13 cellular contexts compared by ENCODE assay signal in the genomic region with DNA sequence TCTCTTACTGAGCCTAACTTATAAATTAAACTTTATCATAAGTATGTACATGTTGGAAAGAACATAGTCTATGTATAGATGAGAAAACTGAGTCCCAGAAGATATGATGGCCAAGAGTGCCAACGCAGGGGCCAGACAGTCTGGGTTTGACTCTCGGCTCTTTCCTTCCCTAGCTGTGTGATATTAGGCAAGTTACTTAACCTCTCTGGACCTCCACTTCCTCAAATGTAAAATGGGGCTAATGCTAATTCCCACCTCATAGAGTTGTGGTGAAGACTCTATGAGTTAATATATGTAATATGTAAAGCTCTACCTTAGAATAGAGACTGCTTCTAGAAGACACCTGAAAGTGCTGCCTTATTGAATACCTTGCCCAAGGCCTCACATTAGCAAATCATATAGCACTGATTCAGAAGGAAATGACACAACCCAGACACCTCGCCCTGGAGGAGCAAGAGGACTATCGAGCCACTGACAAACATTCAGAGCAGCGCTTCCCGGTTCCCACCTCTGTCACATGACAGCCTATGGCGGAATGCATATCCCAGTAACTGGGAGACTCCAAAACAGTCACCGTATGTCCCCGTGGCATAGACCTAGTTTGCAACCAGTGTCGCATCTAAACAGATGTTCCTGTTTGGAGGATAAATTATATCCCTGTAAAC. TPM values are rescaled to one million over a fixed set of nuclear protein-coding genes. Genes with fewer than 3 reads are reported as not detected.
A peak's percentile ranks its signal among the peaks of the same experiment; 100 is the strongest.
DNase-seq lines count a peak whose midpoint lies in the region; ATAC-seq and TF ChIP-seq lines count a peak whose summit lies in the region.
"Had no signal": no experiment of that assay in that cellular context is flagged by ENCODE, and none has a peak within 500 bp of the region (broad histone marks: within the 10 kb centered on the region; RNA-seq: fewer than 3 reads in every experiment).

No MANE protein-coding gene starts in this region.

- in situ Hi-C loops in SK-MEL-5 (cut with HindIII; ENCODE audit: low pct_unique_long_range_greater_than_20kb, low sequenced_read_pairs) (no loop called here), GM13977 (cut with MboI; ENCODE audit: low pct_unique_long_range_greater_than_20kb, low sequenced_read_pairs, unreplicated experiment) (loop anchor here (10.0 to 25.0 kb wide), 2 partner anchors 54 to 357 kb away; no protein-coding TSS in a partner anchor)

- ATAC-seq in activated CD4-positive, alpha-beta T cell treated with anti-CD3 and anti-CD28 coated beads for 36 hours, result peak; percentile 14
- ATAC-seq in HG02642 (IDR thresholded peaks at IDR 0.05; ENCODE audit: poor library complexity, unreplicated experiment), result peak; percentile 53
- ATAC-seq in natural killer cell, result peak; percentile 7 to 79 (median 64)

- no peak overlapping the region for H3K4me3 Mint-ChIP-seq in activated CD4-positive, alpha-beta T cell treated with anti-CD3 and anti-CD28 coated beads for 36 hours
- H3K4me3 Mint-ChIP-seq in natural killer cell, result no peak overlapping the region
- H3K4me3 Mint-ChIP-seq: T-helper 17 cell had no signal

- CTCF ChIA-PET in activated CD4-positive, alpha-beta T cell treated with anti-CD3 and anti-CD28 coated beads for 36 hours (lab: Charles Lee), result interaction anchor here (0.7 to 4.1 kb wide), 44 partner anchors 8 to 571 kb away, joined by 3 to 74 read pairs (median 5); a partner anchor contains a TSS

- peaks cover 8% of the 10 kb centered on the region for H3K4me1 Mint-ChIP-seq in activated CD4-positive, alpha-beta T cell treated with anti-CD3 and anti-CD28 coated beads for 36 hours
- H3K4me1 Mint-ChIP-seq in natural killer cell, result peaks cover 0 to 5% of the 10 kb centered on the region in 2 donors

- H3K9me3 Mint-ChIP-seq in activated CD4-positive, alpha-beta T cell treated with anti-CD3 and anti-CD28 coated beads for 36 hours (ENCODE audit: low read depth), result no peaks in the 10 kb centered on the region
- H3K9me3 Mint-ChIP-seq in natural killer cell, result no peaks in the 10 kb centered on the region
- H3K9me3 Mint-ChIP-seq: H9 had no signal

- no peak overlapping the region for H3K27ac Mint-ChIP-seq in activated CD4-positive, alpha-beta T cell treated with anti-CD3 and anti-CD28 coated beads for 36 hours
- peak overlapping the region in 1 of 2 donors; percentile 82 for H3K27ac Mint-ChIP-seq in natural killer cell
- H3K27ac Mint-ChIP-seq: H9, T-helper 17 cell had no signal

- TF ChIP-seq CTCF in natural killer cell (IDR thresholded peaks at IDR 0.05), result no peak
- TF ChIP-seq CTCF in GM13977 (IDR thresholded peaks at IDR 0.05; ENCODE audit: extremely low read depth, insufficient read depth, missing control alignments), result no peak

- intact Hi-C loops in activated CD4-positive, alpha-beta T cell treated with anti-CD3 and anti-CD28 coated beads for 36 hours (cut with DNase I, micrococcal nuclease), result loop anchor here (1.0 to 10.0 kb wide), 11 partner anchors 53 to 555 kb away; a partner anchor contains a TSS
- intact Hi-C loops in natural killer cell (cut with micrococcal nuclease), result loop anchor here (1.0 kb wide), 3 partner anchors 69 to 357 kb away; no protein-coding TSS in a partner anchor

- H3K27me3 Mint-ChIP-seq in activated CD4-positive, alpha-beta T cell treated with anti-CD3 and anti-CD28 coated beads for 36 hours, result peaks cover 6% of the 10 kb centered on the region
- H3K27me3 Mint-ChIP-seq in natural killer cell (ENCODE audit: low read depth in 2 of 2), result peaks cover 0 to 13% of the 10 kb centered on the region in 2 donors

- POLR2A ChIA-PET in activated CD4-positive, alpha-beta T cell treated with anti-CD3 and anti-CD28 coated beads for 36 hours (lab: Charles Lee), result no interaction called here

- no peaks in the 10 kb centered on the region for H3K36me3 Mint-ChIP-seq in activated CD4-positive, alpha-beta T cell treated with anti-CD3 and anti-CD28 coated beads for 36 hours (ENCODE audit: low read depth)
- no peaks in the 10 kb centered on the region for H3K36me3 Mint-ChIP-seq in natural killer cell

- DNase-seq in activated CD4-positive, alpha-beta T cell treated with anti-CD3 and anti-CD28 coated beads for 36 hours, result no peak
- DNase-seq in activated CD4-positive, alpha-beta T cell treated with anti-CD3 and anti-CD28 coated beads, Interleukin-2, amount 50 U/mL, for 4 hours, result no peak
- DNase-seq in SK-MEL-5 (ENCODE audit: low read depth, low spot score) (peak; percentile 9), natural killer cell (no peak), GM13977 (ENCODE audit: low spot score) (no peak), NCI-H82 (lab: John Stamatoyannopoulos, UW) (no peak), T-helper 2 cell (no peak)

RNA-seq across cellular contexts. Expression of a gene that starts 11.3 kb away (rescaled TPM):
- 10 to 100 TPM; 52.1 to 75.1 TPM for total RNA-seq in activated CD4-positive, alpha-beta T cell treated with anti-CD3 and anti-CD28 coated beads for 36 hours
- total RNA-seq in SK-MEL-5 (2014; rRNA removed; shearing (Covaris generic)), result 9.2 and 9.6 TPM in 2 replicates
- polyA plus RNA-seq in SK-MEL-5 (2015; cell fraction: cytosol; rRNA removed), result 67.5 and 68.7 TPM in 2 replicates
- 26.7 and 45.9 TPM in 2 replicates for polyA plus RNA-seq in SK-MEL-5 (2015; cell fraction: nucleus; rRNA removed)
- total RNA-seq in natural killer cell, result 10 to 100 TPM; 10.6 to 12.5 (median 10.7) TPM

RNA-seq across cellular contexts. Expression of a gene that starts 25.1 kb away (rescaled TPM):
- under 1 TPM; 0.11 to 0.18 TPM for total RNA-seq in activated CD4-positive, alpha-beta T cell treated with anti-CD3 and anti-CD28 coated beads for 36 hours
- not detected in 2 replicates for total RNA-seq in SK-MEL-5 (2014; rRNA removed; shearing (Covaris generic))
- polyA plus RNA-seq in SK-MEL-5 (2015; cell fraction: cytosol; rRNA removed), result not detected in 2 replicates
- not detected in 2 replicates for polyA plus RNA-seq in SK-MEL-5 (2015; cell fraction: nucleus; rRNA removed)
- 10 to 100 TPM in 1 of 3 donors, 1 to 10 TPM in 1, under 1 TPM in 1; 0.66 to 12.4 (median 1.7) TPM for total RNA-seq in natural killer cell
- total RNA-seq: H9 had no signal

RNA-seq across cellular contexts. Expression of a gene that starts 36.7 kb away (rescaled TPM):
- total RNA-seq in activated CD4-positive, alpha-beta T cell treated with anti-CD3 and anti-CD28 coated beads for 36 hours, result not detected
- total RNA-seq in SK-MEL-5 (2014; rRNA removed; shearing (Covaris generic)), result not detected in 2 replicates
- polyA plus RNA-seq in SK-MEL-5 (2015; cell fraction: cytosol; rRNA removed), result not detected in 2 replicates
- not detected in 2 replicates for polyA plus RNA-seq in SK-MEL-5 (2015; cell fraction: nucleus; rRNA removed)
- total RNA-seq in natural killer cell, result under 1 TPM in 1 of 3 donors, not detected in 2; 0.35 TPM
- total RNA-seq: H9, lung microvascular endothelial cell, pulmonary artery endothelial cell, T-helper 17 cell had no signal

RNA-seq across cellular contexts. Expression of a gene that starts 45.5 kb away (rescaled TPM):
- total RNA-seq in activated CD4-positive, alpha-beta T cell treated with anti-CD3 and anti-CD28 coated beads for 36 hours, result not detected
- not detected in 2 replicates for total RNA-seq in SK-MEL-5 (2014; rRNA removed; shearing (Covaris generic))
- not detected in 2 replicates for polyA plus RNA-seq in SK-MEL-5 (2015; cell fraction: cytosol; rRNA removed)
- polyA plus RNA-seq in SK-MEL-5 (2015; cell fraction: nucleus; rRNA removed), result not detected in 2 replicates
- not detected for total RNA-seq in natural killer cell
- total RNA-seq: H9, lung microvascular endothelial cell, pulmonary artery endothelial cell, subcutaneous adipose tissue, T-helper 17 cell had no signal

Comparison
In these comparisons a context has a peak if more than half of its experiments do, and no peak if none do; other contexts are left out.
1. ATAC-seq: peak in every context shown above with its lines; median percentile 64 in natural killer cell; 53 in HG02642; 14 in activated CD4-positive, alpha-beta T cell treated with anti-CD3 and anti-CD28 coated beads for 36 hours.